In genomic region chr19:51200071-51200470, GRCh38 we compare ENCODE assay signal across 18 cellular contexts. TPM values are rescaled to one million over a fixed set of nuclear protein-coding genes. Genes with fewer than 3 reads are reported as not detected.
A peak's percentile ranks its signal among the peaks of the same experiment; 100 is the strongest.
DNase-seq lines count a peak whose midpoint lies in the region; ATAC-seq and TF ChIP-seq lines count a peak whose summit lies in the region.
"Had no signal": no experiment of that assay in that cellular context is flagged by ENCODE, and none has a peak within 500 bp of the region (broad histone marks: within the 10 kb centered on the region; RNA-seq: fewer than 3 reads in every experiment).

No MANE protein-coding gene starts in this region.

- no peak for TF ChIP-seq CTCF in osteocyte (IDR thresholded peaks at IDR 0.05)
- no peak for TF ChIP-seq CTCF in upper lobe of right lung (IDR thresholded peaks at IDR 0.05)

- no peak overlapping the region for H3K9ac ChIP-seq in BLaER1
- H3K9ac ChIP-seq: BLaER1 treated with 17β-estradiol and CSF1 and Interleukin-3, amounts not matched to agents 10 nM and 100 nM had no signal

- H3K27me3 Mint-ChIP-seq in central memory CD8-positive, alpha-beta T cell = peaks cover 50% of the 10 kb centered on the region
- no peaks in the 10 kb centered on the region for H3K27me3 Mint-ChIP-seq in osteocyte (ENCODE audit: unreplicated experiment)
- H3K27me3 Mint-ChIP-seq in effector memory CD8-positive, alpha-beta T cell = peaks cover 31 to 50% of the 10 kb centered on the region in 2 donors

- no peaks in the 10 kb centered on the region for H3K9me3 Mint-ChIP-seq in central memory CD8-positive, alpha-beta T cell
- no peaks in the 10 kb centered on the region for H3K9me3 Mint-ChIP-seq in osteocyte (ENCODE audit: unreplicated experiment)
- H3K9me3 Mint-ChIP-seq in effector memory CD8-positive, alpha-beta T cell = no peaks in the 10 kb centered on the region
- H3K9me3 Mint-ChIP-seq: CD4-positive, alpha-beta T cell; CD8-positive, alpha-beta T cell had no signal

- H3K27me3 ChIP-seq in BLaER1 (no peaks in the 10 kb centered on the region), upper lobe of right lung (peaks cover 19% of the 10 kb centered on the region)
- H3K27me3 ChIP-seq: BE2C; BLaER1 treated with 17β-estradiol and CSF1 and Interleukin-3, amounts not matched to agents 10 nM and 100 nM had no signal

- no peaks in the 10 kb centered on the region for H3K9me3 ChIP-seq in BLaER1
- no peaks in the 10 kb centered on the region for H3K9me3 ChIP-seq in upper lobe of right lung
- H3K9me3 ChIP-seq: BE2C had no signal

- H3K4me3 ChIP-seq in BLaER1 (no peak overlapping the region), upper lobe of right lung (no peak overlapping the region)
- H3K4me3 ChIP-seq: BLaER1 treated with 17β-estradiol and CSF1 and Interleukin-3, amounts not matched to agents 10 nM and 100 nM had no signal

- H3K36me3 Mint-ChIP-seq in central memory CD8-positive, alpha-beta T cell (ENCODE audit: insufficient read depth) = no peaks in the 10 kb centered on the region
- H3K36me3 Mint-ChIP-seq in osteocyte (ENCODE audit: unreplicated experiment) = no peaks in the 10 kb centered on the region
- H3K36me3 Mint-ChIP-seq in effector memory CD8-positive, alpha-beta T cell (ENCODE audit: insufficient read depth) = no peaks in the 10 kb centered on the region
- H3K36me3 Mint-ChIP-seq: CD8-positive, alpha-beta T cell had no signal

- peaks cover 2% of the 10 kb centered on the region for H3K4me1 Mint-ChIP-seq in central memory CD8-positive, alpha-beta T cell
- H3K4me1 Mint-ChIP-seq in osteocyte (ENCODE audit: unreplicated experiment) = no peaks in the 10 kb centered on the region
- H3K4me1 Mint-ChIP-seq in effector memory CD8-positive, alpha-beta T cell (ENCODE audit: low read depth in 2 of 2) = peaks cover 2 to 3% of the 10 kb centered on the region in 2 donors

- no peak overlapping the region for H3K4me3 Mint-ChIP-seq in central memory CD8-positive, alpha-beta T cell
- no peak overlapping the region for H3K4me3 Mint-ChIP-seq in osteocyte (ENCODE audit: unreplicated experiment)
- no peak overlapping the region for H3K4me3 Mint-ChIP-seq in effector memory CD8-positive, alpha-beta T cell
- H3K4me3 Mint-ChIP-seq: CD4-positive, alpha-beta T cell; CD8-positive, alpha-beta T cell had no signal

- DNase-seq in central memory CD8-positive, alpha-beta T cell (ENCODE audit: low spot score in 2 of 2) = no peak
- DNase-seq in osteocyte (ENCODE audit: extremely low spot score, unreplicated experiment) (peak; percentile 72), upper lobe of right lung (no peak)
- DNase-seq in effector memory CD8-positive, alpha-beta T cell = no peak
- DNase-seq: 8988T; ACHN; BE2C; Caco-2; Calu3; CD4-positive, alpha-beta T cell; CD8-positive, alpha-beta T cell; DMS79 treated with DMSO at 0.1 percent for 48 hours; GF-D8 had no signal

- no peak for ATAC-seq in central memory CD8-positive, alpha-beta T cell (replicated peaks; ENCODE audit: extremely low read depth, poor library complexity, severe bottlenecking)
- no peak for ATAC-seq in upper lobe of right lung
- ATAC-seq in effector memory CD8-positive, alpha-beta T cell (replicated peaks) = no peak
- ATAC-seq in GM21515 (IDR thresholded peaks at IDR 0.05; ENCODE audit: unreplicated experiment) = no peak
- ATAC-seq: CD8-positive, alpha-beta T cell had no signal

- H3K27ac Mint-ChIP-seq in central memory CD8-positive, alpha-beta T cell (ENCODE audit: low read depth) = peak overlapping the region; percentile 57
- no peak overlapping the region for H3K27ac Mint-ChIP-seq in osteocyte (ENCODE audit: unreplicated experiment)
- no peak overlapping the region for H3K27ac Mint-ChIP-seq in effector memory CD8-positive, alpha-beta T cell
- H3K27ac Mint-ChIP-seq: CD4-positive, alpha-beta T cell; CD8-positive, alpha-beta T cell had no signal

- intact Hi-C loops in upper lobe of right lung (cut with DNase I) = no loop called here

- no peaks in the 10 kb centered on the region for H3K36me3 ChIP-seq in BLaER1
- no peaks in the 10 kb centered on the region for H3K36me3 ChIP-seq in upper lobe of right lung
- H3K36me3 ChIP-seq: BE2C; BLaER1 treated with 17β-estradiol and CSF1 and Interleukin-3, amounts not matched to agents 10 nM and 100 nM had no signal

- H3K4me2 ChIP-seq in BLaER1 = 0 out of 2 replicates have a peak overlapping the region, but pooled peaks have one; percentile 0

- H3K4me1 ChIP-seq in BLaER1 = peaks cover 38% of the 10 kb centered on the region
- no peaks in the 10 kb centered on the region for H3K4me1 ChIP-seq in upper lobe of right lung
- H3K4me1 ChIP-seq: BE2C, Caco-2 had no signal

- no peaks in the 10 kb centered on the region for H4K20me1 ChIP-seq in BLaER1
- H4K20me1 ChIP-seq: BLaER1 treated with 17β-estradiol and CSF1 and Interleukin-3, amounts not matched to agents 10 nM and 100 nM had no signal

- no peak overlapping the region for H3K27ac ChIP-seq in BLaER1
- H3K27ac ChIP-seq in upper lobe of right lung = no peak overlapping the region
- H3K27ac ChIP-seq: BLaER1 treated with 17β-estradiol and CSF1 and Interleukin-3, amounts not matched to agents 10 nM and 100 nM; C4-2B had no signal

RNA-seq across cellular contexts. Expression of gene CD33, which starts 24.8 kb away (rescaled TPM):
- total RNA-seq in osteocyte (not detected in 2 replicates), upper lobe of right lung (20.7 TPM)
- total RNA-seq: A673; Caco-2; Calu3; CD8-positive, alpha-beta T cell had no signal

RNA-seq across cellular contexts. Expression of gene SIGLECL1, which starts 50.8 kb away (rescaled TPM):
- not detected in 2 replicates for total RNA-seq in osteocyte
- not detected for total RNA-seq in upper lobe of right lung
- total RNA-seq: A673; Caco-2; Calu3; CD4-positive, alpha-beta T cell; CD8-positive, alpha-beta T cell had no signal

RNA-seq across cellular contexts. Expression of gene SIGLEC7, which starts 58.0 kb away (rescaled TPM):
- total RNA-seq in osteocyte (not detected in 2 replicates), upper lobe of right lung (11.0 TPM)
- total RNA-seq: A673; Caco-2; Calu3; CD8-positive, alpha-beta T cell had no signal

Comparison
In these comparisons a context has a peak if more than half of its experiments do, and no peak if none do; other contexts are left out.
1. RNA of gene CD33, which starts 24.8 kb away (total RNA-seq): 20.7 TPM in upper lobe of right lung (single experiment); not detected in osteocyte; every median in the first group is over 10 times any median in the second.
2. RNA of gene SIGLEC7, which starts 58.0 kb away (total RNA-seq): 11.0 TPM in upper lobe of right lung (single experiment); not detected in osteocyte; every median in the first group is over 10 times any median in the second.